In genomic region chr14:62866376-62866775, GRCh38 we compare ENCODE assay signal across 26 cellular contexts.
"Had no signal": no experiment of that assay in that cellular context is flagged by ENCODE, and none has a peak within 500 bp of the region (broad histone marks: within the 10 kb centered on the region; RNA-seq: fewer than 3 reads in every experiment).

No MANE protein-coding gene starts in this region.

- DNase-seq: stimulated activated CD4-positive, alpha-beta T cell treated with anti-CD3 and anti-CD28 coated beads, Interleukin-2, amount 100 ng/mL, for 48 hours; stimulated activated CD4-positive, alpha-beta T cell treated with anti-CD3 and anti-CD28 coated beads, Interleukin-4, amount 100 ng/mL, for 1 hour; stimulated activated CD4-positive, alpha-beta T cell treated with anti-CD3 and anti-CD28 coated beads, Interleukin-4, amount 100 ng/mL, for 24 hours; stimulated activated CD4-positive, alpha-beta T cell treated with anti-CD3 and anti-CD28 coated beads, Interleukin-4, amount 100 ng/mL, for 4 hours; stimulated activated CD8-positive, alpha-beta memory T cell treated with anti-CD3 and anti-CD28 coated beads, Interleukin-4, amount 100 ng/mL, for 48 hours; stimulated activated naive B cell treated with anti-CD40 and anti-IgM and Interleukin-4, amounts not matched to agents 10 μg/mL and 1 μg/mL and 100 μg/mL, for 72 hours; stimulated activated naive CD4-positive, alpha-beta T cell; stimulated activated naive CD4-positive, alpha-beta T cell treated with Interleukin-2 at 50 U/mL for 16 hours; stimulated activated naive CD8-positive, alpha-beta T cell treated with anti-CD3 and anti-CD28 coated beads, Interleukin-15, amount 100 ng/mL, for 72 hours; stimulated activated naive CD8-positive, alpha-beta T cell treated with anti-CD3 and anti-CD28 coated beads, Interleukin-15, Interleukin-2, amounts not matched to agents 100 U/mL and 50 U/mL, for 24 hours; stomach; substantia nigra; testis; thyroid gland; tibial artery; transverse colon; trophoblast cell; upper lobe of left lung; upper lobe of right lung; uterus had no signal

- H3K27ac ChIP-seq: stomach, suprapubic skin, testis, thoracic aorta, thyroid gland, tibial artery, tibial nerve, transverse colon, upper lobe of left lung, upper lobe of right lung, uterus, vagina had no signal

- H3K4me1 ChIP-seq: stomach, suprapubic skin, testis, thyroid gland, tibial artery, tibial nerve, transverse colon, upper lobe of left lung, upper lobe of right lung, uterus, vagina had no signal

- H3K4me3 ChIP-seq: stomach, suprapubic skin, testis, thoracic aorta, thyroid gland, tibial artery, tibial nerve, transverse colon, upper lobe of left lung, upper lobe of right lung, uterus, vagina had no signal

- ATAC-seq: stimulated activated effector memory CD8-positive, alpha-beta T cell treated with anti-CD3 and anti-CD28 coated beads, Interleukin-12 subunit alpha, Interleukin-12 subunit beta, amount 100 ng/mL, for 72 hours; stimulated activated memory B cell treated with anti-CD40 and anti-IgM and Interleukin-4, amounts not matched to agents 10 μg/mL and 1 μg/mL and 100 μg/mL, for 72 hours; stimulated activated naive B cell treated with anti-CD40 and anti-IgM and Interleukin-4, amounts not matched to agents 10 μg/mL and 1 μg/mL and 100 μg/mL, for 72 hours; stimulated activated naive CD8-positive, alpha-beta T cell treated with anti-CD3 and anti-CD28 coated beads, Interleukin-15, amount 100 ng/mL, for 72 hours; stimulated activated naive CD8-positive, alpha-beta T cell treated with anti-CD3 and anti-CD28 coated beads, Interleukin-15, Interleukin-2, amounts not matched to agents 100 U/mL and 50 U/mL, for 24 hours; upper lobe of right lung had no signal

- H3K36me3 ChIP-seq: stomach, suprapubic skin, thoracic aorta, thyroid gland, tibial artery, tibial nerve, transverse colon, upper lobe of left lung, upper lobe of right lung, uterus, vagina had no signal

- H3K9me3 ChIP-seq: suprapubic skin, testis, thoracic aorta, thyroid gland, tibial artery, transverse colon, upper lobe of left lung, upper lobe of right lung, uterus, vagina had no signal

- H3K27me3 ChIP-seq: stomach, suprapubic skin, testis, thyroid gland, tibial artery, tibial nerve, transverse colon, upper lobe of left lung, upper lobe of right lung, uterus, vagina had no signal
